Comparison of ENCODE assay signal across 8 cellular contexts in genomic region chrX:119118780-119119395, GRCh38. TPM values are rescaled to one million over a fixed set of nuclear protein-coding genes. Genes with fewer than 3 reads are reported as not detected.
DNase-seq lines count a peak whose midpoint lies in the region; ATAC-seq and TF ChIP-seq lines count a peak whose summit lies in the region.

No MANE protein-coding gene starts in this region.

- no peaks in the 10 kb centered on the region for H4K20me1 ChIP-seq in OCI-LY7 (ENCODE audit: insufficient read depth, low read length)

- no peaks in the 10 kb centered on the region for H3K9me3 ChIP-seq in OCI-LY7 (ENCODE audit: low read length)

- no peak overlapping the region for H3K4me3 ChIP-seq in OCI-LY7 (ENCODE audit: low read depth, low read length, poor library complexity, severe bottlenecking)

- H3K4me2 ChIP-seq in OCI-LY7 (ENCODE audit: low read length): no peak overlapping the region

- no peaks in the 10 kb centered on the region for H3K9me2 ChIP-seq in OCI-LY7 (ENCODE audit: insufficient read depth, low read length)

- peak; percentile 43 for DNase-seq in AG08396 (ENCODE audit: low spot score)
- DNase-seq in OCI-LY7 (ENCODE audit: low spot score): peak; percentile 47
- peak; percentile 7 for DNase-seq in activated T-helper 9 cell treated with anti-CD3 and anti-CD28 coated beads, Interleukin-2, amount 50 U/mL, for 16 hours (ENCODE audit: low read depth)
- DNase-seq in glomerular visceral epithelial cell (ENCODE audit: extremely low spot score): peak; percentile 30
- peak; percentile 5 for DNase-seq in pulmonary artery endothelial cell (ENCODE audit: low read depth, low spot score)
- DNase-seq in NCI-H2171 treated with DMSO at 0.1 percent for 48 hours (lab: John Stamatoyannopoulos, UW): no peak

- no TSS peak for BruUV-seq in OCI-LY7 (replicated peaks; lab: Mats Ljungman, UMichigan)

- no peak overlapping the region for H3K27ac ChIP-seq in OCI-LY7 (ENCODE audit: low read depth, low read length, poor library complexity, severe bottlenecking)

- TF ChIP-seq CTCF in OCI-LY7 (conservative IDR thresholded peaks at IDR 0.05; ENCODE audit: low read length): peak; percentile 77

- no peaks in the 10 kb centered on the region for H3K36me3 ChIP-seq in OCI-LY7 (ENCODE audit: insufficient read depth, low read length)

- H2AFZ ChIP-seq in OCI-LY7 (ENCODE audit: low read length): no peak overlapping the region

- intact Hi-C loops in OCI-LY7 (cut with micrococcal nuclease; ENCODE audit: unreplicated experiment): loop anchor here (2.0 kb wide), 1 partner anchor 148 kb away; no protein-coding TSS in a partner anchor

- no peaks in the 10 kb centered on the region for H3K4me1 ChIP-seq in OCI-LY7 (ENCODE audit: insufficient read depth, low read length, poor library complexity, severe bottlenecking)

- CTCF ChIA-PET in OCI-LY7 (lab: Charles Lee; ENCODE audit: unreplicated experiment): interaction anchor here (0.6 to 1.0 kb wide), 2 partner anchors 8 to 300 kb away, joined by 3 read pairs; partner anchors contain the start of gene KIAA1210

- ATAC-seq in GM18505 (IDR thresholded peaks at IDR 0.05; ENCODE audit: unreplicated experiment): peak; percentile 81
- peak; percentile 67 for ATAC-seq in HG03103 (IDR thresholded peaks at IDR 0.05; ENCODE audit: low read depth, unreplicated experiment)

- H3K79me2 ChIP-seq in OCI-LY7 (ENCODE audit: insufficient read depth, low read depth, low read length): no peaks in the 10 kb centered on the region

- no peak for TF ChIP-seq POLR2A in GM18505 (IDR thresholded peaks at IDR 0.05; ENCODE audit: borderline replicate concordance, extremely low read depth, insufficient read depth, insufficient read length)

- POLR2A ChIA-PET in OCI-LY7 (lab: Charles Lee): interaction anchor here (1.6 kb wide), 1 partner anchor 118 kb away, joined by 4 read pairs; no protein-coding TSS in a partner anchor

RNA-seq across cellular contexts. Expression of gene KIAA1210, which starts 8.7 kb away (rescaled TPM):
- total RNA-seq in OCI-LY7 (2014; rRNA removed; shearing (Covaris generic)): not detected in 2 replicates
- total RNA-seq in OCI-LY7 (2022): not detected in 2 replicates
- not detected in 2 replicates for total RNA-seq in pulmonary artery endothelial cell

RNA-seq across cellular contexts. Expression of gene CT47C1, which starts 46.1 kb away (rescaled TPM):
- not detected in 2 replicates for total RNA-seq in OCI-LY7 (2014; rRNA removed; shearing (Covaris generic))
- not detected in 2 replicates for total RNA-seq in OCI-LY7 (2022)
- not detected in 2 replicates for total RNA-seq in pulmonary artery endothelial cell
